ENCODE assay signal across 8 cellular contexts in the genomic region with DNA sequence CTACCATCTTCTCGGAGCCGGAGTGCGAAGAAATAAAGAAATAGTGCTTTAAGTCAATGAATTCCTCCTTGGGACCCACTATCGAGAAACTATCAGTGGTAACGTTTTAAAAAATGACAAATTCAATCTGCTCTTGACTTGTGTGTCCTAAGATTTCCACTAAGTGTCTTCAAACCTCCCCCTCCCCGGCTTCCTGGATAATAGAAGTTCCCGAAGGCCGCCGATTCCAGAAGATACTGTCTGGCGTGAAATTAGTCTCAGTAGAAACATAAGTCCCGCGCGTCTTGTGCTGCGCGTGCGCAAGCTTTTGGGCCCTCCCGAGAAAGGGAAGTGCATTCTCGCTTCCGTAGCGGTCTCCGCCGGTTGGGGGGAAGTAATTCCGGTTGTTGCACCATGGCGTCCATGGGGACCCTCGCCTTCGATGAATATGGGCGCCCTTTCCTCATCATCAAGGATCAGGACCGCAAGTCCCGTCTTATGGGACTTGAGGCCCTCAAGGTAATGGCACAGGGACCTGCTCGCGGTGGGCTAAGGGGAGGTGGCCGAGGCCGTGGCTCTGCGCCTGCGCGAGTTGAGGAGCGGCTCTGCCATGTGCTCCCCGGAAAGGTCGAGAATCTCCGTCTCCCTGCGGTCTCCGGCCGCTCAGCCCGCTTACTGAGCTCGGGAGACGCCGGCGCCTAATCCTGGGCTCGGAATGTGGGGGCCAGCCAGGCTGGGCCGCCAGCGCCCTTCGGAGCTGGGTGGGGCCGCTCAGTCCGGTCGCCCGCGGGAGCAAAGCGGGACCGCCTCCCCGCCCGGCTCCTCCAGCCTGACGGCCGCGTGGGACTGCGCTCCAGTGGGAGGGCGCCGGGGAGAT. TPM values are rescaled to one million over a fixed set of nuclear protein-coding genes. Genes with fewer than 3 reads are reported as not detected.
DNase-seq lines count a peak whose midpoint lies in the region; ATAC-seq and TF ChIP-seq lines count a peak whose summit lies in the region.

CCT5 (plus strand) TSS at position 333 of the 856 bp plus-strand sequence; CDS start at position 394, 61 bp downstream.

- DNase-seq in CD14-positive monocyte (ENCODE audit: low spot score) (peak; percentile 94), NCI-H82 (lab: John Stamatoyannopoulos, UW) (peak; percentile 97), dorsolateral prefrontal cortex (peak; percentile 75 to 91 (median 88)), right lobe of liver (peak; percentile 91 to 94 (median 93))
- DNase-seq in activated CD4-positive, alpha-beta memory T cell treated with anti-CD3 and anti-CD28 coated beads for 36 hours = peak; percentile 93
- peak; percentile 80 to 91 for DNase-seq in stimulated activated CD4-positive, alpha-beta T cell treated with anti-CD3 and anti-CD28 coated beads, Interleukin-4, amount 100 ng/mL, for 4 hours

- CTCF ChIA-PET in activated CD4-positive, alpha-beta memory T cell treated with anti-CD3 and anti-CD28 coated beads for 36 hours (lab: Charles Lee) = interaction anchor here (1.3 kb wide), 1 partner anchor 33 kb away, joined by 5 read pairs; no protein-coding TSS in a partner anchor

- no peaks in the 10 kb centered on the region for H3K9me3 ChIP-seq in right lobe of liver

- peak; percentile 77 for ATAC-seq in GM19397 (IDR thresholded peaks at IDR 0.05; ENCODE audit: unreplicated experiment)
- peak; percentile 76 for ATAC-seq in HG03571 (IDR thresholded peaks at IDR 0.05; ENCODE audit: unreplicated experiment)
- ATAC-seq in right lobe of liver = peak; percentile 88 to 93 (median 90)

- peak within 1 kb of the TSS; percentile 96 to 100 (median 99) for H3K27ac Mint-ChIP-seq in CD14-positive monocyte
- H3K27ac Mint-ChIP-seq in activated CD4-positive, alpha-beta memory T cell treated with anti-CD3 and anti-CD28 coated beads for 36 hours = peak within 1 kb of the TSS; percentile 99

- H3K4me3 ChIP-seq in dorsolateral prefrontal cortex (peak within 1 kb of the TSS; percentile 73 to 100 (median 96)), right lobe of liver (peak within 1 kb of the TSS; percentile 73 to 96 (median 93))

- peaks cover 13 to 24% of the 10 kb centered on the region in 2 donors for H3K36me3 Mint-ChIP-seq in CD14-positive monocyte
- H3K36me3 Mint-ChIP-seq in activated CD4-positive, alpha-beta memory T cell treated with anti-CD3 and anti-CD28 coated beads for 36 hours = peaks cover 31% of the 10 kb centered on the region

- H3K9me3 Mint-ChIP-seq in CD14-positive monocyte = no peaks in the 10 kb centered on the region
- H3K9me3 Mint-ChIP-seq in activated CD4-positive, alpha-beta memory T cell treated with anti-CD3 and anti-CD28 coated beads for 36 hours = no peaks in the 10 kb centered on the region

- H3K4me3 Mint-ChIP-seq in CD14-positive monocyte = peak within 1 kb of the TSS; percentile 91 to 96
- peak within 1 kb of the TSS; percentile 84 for H3K4me3 Mint-ChIP-seq in activated CD4-positive, alpha-beta memory T cell treated with anti-CD3 and anti-CD28 coated beads for 36 hours

- TF ChIP-seq CTCF in CD14-positive monocyte (IDR thresholded peaks at IDR 0.05) = no peak
- TF ChIP-seq CTCF in dorsolateral prefrontal cortex (IDR thresholded peaks at IDR 0.05 in 54 of 56, conservative IDR thresholded peaks at IDR 0.05 in 2 of 56; ENCODE audit: low read depth in 1 of 56, partially characterized antibody in 56 of 56) = peak in 13 of 56 donors; percentile 3 to 31 (median 16)
- TF ChIP-seq CTCF in right lobe of liver (IDR thresholded peaks at IDR 0.05) = no peak

- H3K4me1 Mint-ChIP-seq in CD14-positive monocyte = peaks cover 29% of the 10 kb centered on the region
- peaks cover 47% of the 10 kb centered on the region for H3K4me1 Mint-ChIP-seq in activated CD4-positive, alpha-beta memory T cell treated with anti-CD3 and anti-CD28 coated beads for 36 hours (ENCODE audit: low read depth)

- WGBS in right lobe of liver (ENCODE audit: insufficient coverage, low coverage, low lambda C conversion rate, missing lambda C conversion rate) = under 1% methylated on average over 30 of the region's 67 CpGs

- no peaks in the 10 kb centered on the region for H3K27me3 ChIP-seq in dorsolateral prefrontal cortex
- H3K27me3 ChIP-seq in right lobe of liver = no peaks in the 10 kb centered on the region

- peak; percentile 43 for TF ChIP-seq POLR2A in right lobe of liver (IDR thresholded peaks at IDR 0.05)

- intact Hi-C loops in CD14-positive monocyte (cut with micrococcal nuclease) (loop anchor here (5.0 to 10.0 kb wide), 2 partner anchors 102 to 175 kb away; partner anchors contain the start of gene MARCHF6 (in 1 of the 2)), dorsolateral prefrontal cortex (cut with DNase I) (loop anchor here (5.0 kb wide), 1 partner anchor 102 kb away; the partner anchor contains the start of gene MARCHF6 (in 2 of the 2)), right lobe of liver (cut with DNase I) (no loop called here)
- intact Hi-C loops in activated CD4-positive, alpha-beta memory T cell treated with anti-CD3 and anti-CD28 coated beads for 36 hours (cut with micrococcal nuclease) = loop anchor here (1.0 to 10.0 kb wide), 5 partner anchors 103 to 885 kb away; partner anchors contain the start of genes DAP and MARCHF6

- H3K27ac ChIP-seq in dorsolateral prefrontal cortex (peak within 1 kb of the TSS; percentile 91 to 100 (median 98)), right lobe of liver (peak within 1 kb of the TSS; percentile 95 to 98 (median 96))

- H3K27me3 Mint-ChIP-seq in CD14-positive monocyte (ENCODE audit: low read depth in 3 of 3) = peaks cover 0 to 5% (median 1%) of the 10 kb centered on the region in 3 donors
- no peaks in the 10 kb centered on the region for H3K27me3 Mint-ChIP-seq in activated CD4-positive, alpha-beta memory T cell treated with anti-CD3 and anti-CD28 coated beads for 36 hours

- peaks cover 0 to 24% (median 0%) of the 10 kb centered on the region in 4 donors for H3K4me1 ChIP-seq in right lobe of liver

- peaks cover 0 to 13% (median 5%) of the 10 kb centered on the region in 4 donors for H3K36me3 ChIP-seq in right lobe of liver

- POLR2A ChIA-PET in activated CD4-positive, alpha-beta memory T cell treated with anti-CD3 and anti-CD28 coated beads for 36 hours (lab: Charles Lee) = interaction anchor here (0.7 to 4.2 kb wide), 5 partner anchors 9 to 383 kb away, joined by 3 to 36 read pairs (median 3); partner anchors contain the start of genes ANKRD33B and MARCHF6

RNA-seq across cellular contexts. Expression of gene CCT5, which starts in this region (rescaled TPM):
- polyA plus RNA-seq in CD14-positive monocyte = 100 to 1,000 TPM; 229 to 236 TPM
- 100 to 1,000 TPM; 360 to 375 TPM for total RNA-seq in activated CD4-positive, alpha-beta memory T cell treated with anti-CD3 and anti-CD28 coated beads for 36 hours
- total RNA-seq in dorsolateral prefrontal cortex = 100 to 1,000 TPM in 44 of 120 experiments, 10 to 100 TPM in 76; 51.3 to 143 (median 92.4) TPM
- total RNA-seq in right lobe of liver = 100 to 1,000 TPM in 2 of 6 experiments, 10 to 100 TPM in 4; 39.7 to 124 (median 74.8) TPM

Comparison
In these comparisons a context has a peak if more than half of its experiments do, and no peak if none do; other contexts are left out.
1. Peak in every context shown above with its lines: DNase-seq, ATAC-seq, H3K4me3 ChIP-seq and H3K27ac ChIP-seq.
2. intact Hi-C loops: an anchor here in CD14-positive monocyte (5.0 to 10.0 kb wide), activated CD4-positive, alpha-beta memory T cell treated with anti-CD3 and anti-CD28 coated beads for 36 hours (1.0 to 10.0 kb wide) and dorsolateral prefrontal cortex (5.0 kb wide); none called in right lobe of liver.